Comparison of ENCODE assay signal across 8 cellular contexts in genomic region chr12:11649413-11650278, GRCh38. TPM values are rescaled to one million over a fixed set of nuclear protein-coding genes. Genes with fewer than 3 reads are reported as not detected.
DNase-seq lines count a peak whose midpoint lies in the region; ATAC-seq and TF ChIP-seq lines count a peak whose summit lies in the region.

Gene ETV6, plus strand, starts transcription at chr12:11649674. Its CDS starts 454 bp downstream, at chr12:11650128.

- intact Hi-C loops in breast epithelium (cut with DNase I; ENCODE audit: low total_unique reads): loop anchor here (10.0 kb wide), 1 partner anchor 75 kb away; no protein-coding TSS in a partner anchor

- H3K9me3 ChIP-seq in breast epithelium: no peaks in the 10 kb centered on the region

- TF ChIP-seq POLR2A in breast epithelium (IDR thresholded peaks at IDR 0.05): no peak

- H3K4me3 ChIP-seq in breast epithelium (peak within 1 kb of the TSS; percentile 85 to 90 (median 86)), skin epidermis (peak within 1 kb of the TSS; percentile 60 to 91 (median 79))

- peak; percentile 47 for ATAC-seq in GM18517 (IDR thresholded peaks at IDR 0.05; ENCODE audit: unreplicated experiment)
- peak; percentile 39 for ATAC-seq in HG03025 (IDR thresholded peaks at IDR 0.05; ENCODE audit: low FRiP score, unreplicated experiment)

- H3K27ac ChIP-seq in VCaP (peak within 1 kb of the TSS; percentile 100), breast epithelium (peak within 1 kb of the TSS; percentile 97 to 100), skin epidermis (peak within 1 kb of the TSS; percentile 57 to 99 (median 97))

- no peaks in the 10 kb centered on the region for H3K36me3 ChIP-seq in breast epithelium

- DNase-seq in 8988T (peak; percentile 47), NCI-H2107 (lab: John Stamatoyannopoulos, UW) (peak; percentile 57), breast epithelium (ENCODE audit: low spot score in 2 of 2) (peak in 1 of 2 donors; percentile 70), iPS-NIHi11 (ENCODE audit: low spot score) (peak; percentile 71)

- peaks cover 0 to 9% of the 10 kb centered on the region in 2 donors for H3K4me1 ChIP-seq in breast epithelium

- TF ChIP-seq CTCF in VCaP (conservative IDR thresholded peaks at IDR 0.05) (no peak), breast epithelium (IDR thresholded peaks at IDR 0.05) (no peak)

- H3K27me3 ChIP-seq in breast epithelium: no peaks in the 10 kb centered on the region

RNA-seq across cellular contexts. Expression of gene ETV6, which starts in this region (rescaled TPM):
- 10 to 100 TPM; 17.8 to 58.7 (median 45.2) TPM for total RNA-seq in breast epithelium
